ENCODE assay signal across 26 cellular contexts in genomic region chr9:37835821-37836220, GRCh38.
"Had no signal": no experiment of that assay in that cellular context is flagged by ENCODE, and none has a peak within 500 bp of the region (broad histone marks: within the 10 kb centered on the region; RNA-seq: fewer than 3 reads in every experiment).

No MANE protein-coding gene starts in this region.

- H3K36me3 Mint-ChIP-seq: natural killer cell treated with Interleukin-12 subunit alpha and Interleukin-12 subunit beta and Interleukin-15 and Interleukin-18, amount 100 ng/mL, for 72 hours had no signal

- H3K79me2 ChIP-seq: hepatocyte had no signal

- H2AFZ ChIP-seq: hepatocyte had no signal

- H3K27ac Mint-ChIP-seq: natural killer cell treated with Interleukin-12 subunit alpha and Interleukin-12 subunit beta and Interleukin-15 and Interleukin-18, amount 100 ng/mL, for 72 hours; stimulated activated effector memory CD8-positive, alpha-beta T cell treated with anti-CD3 and anti-CD28 coated beads, Interleukin-12 subunit alpha, Interleukin-12 subunit beta, amount 100 ng/mL, for 72 hours; stimulated activated naive CD8-positive, alpha-beta T cell treated with anti-CD3 and anti-CD28 coated beads, Interleukin-15, Interleukin-2, amounts not matched to agents 100 ng/mL and 50 ng/mL, for 24 hours had no signal

- H3K4me2 ChIP-seq: hepatocyte had no signal

- H3K27me3 Mint-ChIP-seq: naive thymus-derived CD4-positive, alpha-beta T cell; natural killer cell treated with Interleukin-12 subunit alpha and Interleukin-12 subunit beta and Interleukin-15 and Interleukin-18, amount 100 ng/mL, for 72 hours; stimulated activated naive CD8-positive, alpha-beta T cell treated with anti-CD3 and anti-CD28 coated beads, Interleukin-15, Interleukin-2, amounts not matched to agents 100 ng/mL and 50 ng/mL, for 24 hours had no signal

- H3K9me3 Mint-ChIP-seq: naive thymus-derived CD4-positive, alpha-beta T cell; natural killer cell treated with Interleukin-12 subunit alpha and Interleukin-12 subunit beta and Interleukin-15 and Interleukin-18, amount 100 ng/mL, for 72 hours; neural crest cell; stimulated activated effector memory CD8-positive, alpha-beta T cell treated with anti-CD3 and anti-CD28 coated beads, Interleukin-12 subunit alpha, Interleukin-12 subunit beta, amount 100 ng/mL, for 72 hours; stimulated activated naive CD8-positive, alpha-beta T cell treated with anti-CD3 and anti-CD28 coated beads, Interleukin-15, Interleukin-2, amounts not matched to agents 100 ng/mL and 50 ng/mL, for 24 hours had no signal

- H3K27ac ChIP-seq: hepatocyte, left ventricle myocardium inferior, pancreas, prostate gland, skin epidermis, suprapubic skin, thoracic aorta, tibial artery, upper lobe of right lung had no signal

- H3K4me1 ChIP-seq: prostate gland, tibial artery, upper lobe of right lung had no signal

- H3K9me3 ChIP-seq: left ventricle myocardium inferior, mucosa of descending colon, pancreas, prostate gland, suprapubic skin, thoracic aorta, tibial artery, upper lobe of right lung had no signal

- H3K4me3 ChIP-seq: hepatocyte, left ventricle myocardium inferior, lung, mucosa of descending colon, pancreas, prostate gland, skin epidermis, suprapubic skin, thoracic aorta, tibial artery, upper lobe of right lung had no signal

- H3K4me3 Mint-ChIP-seq: naive thymus-derived CD4-positive, alpha-beta T cell; natural killer cell treated with Interleukin-12 subunit alpha and Interleukin-12 subunit beta and Interleukin-15 and Interleukin-18, amount 100 ng/mL, for 72 hours; neural crest cell; stimulated activated effector memory CD8-positive, alpha-beta T cell treated with anti-CD3 and anti-CD28 coated beads, Interleukin-12 subunit alpha, Interleukin-12 subunit beta, amount 100 ng/mL, for 72 hours had no signal

- DNase-seq: islet precursor cell; left ventricle myocardium inferior; mesendoderm; midbrain; mucosa of descending colon; naive thymus-derived CD4-positive, alpha-beta T cell; nucleus accumbens; pancreas; posterior cingulate gyrus; retina; right cardiac atrium; stimulated activated CD4-positive, alpha-beta T cell treated with anti-CD3 and anti-CD28 coated beads, Interleukin-12 subunit alpha, Interleukin-12 subunit beta, amount 100 ng/mL, for 4 hours; stimulated activated naive CD4-positive, alpha-beta T cell; tibial artery; trophoblast cell; upper lobe of right lung had no signal

- H3K36me3 ChIP-seq: pancreas, prostate gland, suprapubic skin, thoracic aorta had no signal
